ENCODE assay signal across 1 cellular context in genomic region chr10:108112218-108112617, GRCh38.
TF ChIP-seq lines count a peak whose summit lies in the region.

No MANE protein-coding gene starts in this region.

TF ChIP-seq in HCT116, 20 proteins besides CTCF, POLR2A, EP300 and RAD21 (continued from another document):
- TF ChIP-seq ZBTB33 (IDR thresholded peaks at IDR 0.05; ENCODE audit: extremely low read depth, insufficient replicate concordance, low read length) = no peak
- TF ChIP-seq EZH2phosphoT487 (IDR thresholded peaks at IDR 0.05; ENCODE audit: borderline replicate concordance) = no peak
- no peak for TF ChIP-seq ELF1 (IDR thresholded peaks at IDR 0.05; ENCODE audit: borderline replicate concordance, low read depth)
TF ChIP-seq in HCT116: peak in this region for 0.
